16 cellular contexts compared by ENCODE assay signal in the genomic region with DNA sequence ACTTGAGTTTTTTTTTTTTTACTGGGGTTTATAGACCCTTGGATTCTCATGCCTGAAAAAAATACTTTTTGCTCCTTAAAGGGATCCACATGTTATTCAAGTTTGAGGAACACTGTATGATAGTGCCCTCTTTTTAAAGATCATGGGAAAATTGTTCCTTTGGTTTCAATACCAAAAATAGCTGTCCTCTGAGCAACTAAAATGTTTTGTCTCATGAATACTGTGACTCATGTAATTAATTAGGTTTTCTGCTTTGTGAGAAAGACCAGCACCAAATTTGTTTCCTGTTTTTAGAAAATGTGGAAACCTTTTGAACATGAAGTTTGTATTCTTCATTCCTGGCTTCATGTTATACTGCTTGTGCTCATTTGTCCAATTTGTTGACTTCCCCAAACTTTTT.
A peak's percentile ranks its signal among the peaks of the same experiment; 100 is the strongest.
DNase-seq lines count a peak whose midpoint lies in the region; ATAC-seq, FAIRE-seq and TF ChIP-seq lines count a peak whose summit lies in the region.
"Had no signal": no experiment of that assay in that cellular context is flagged by ENCODE, and none has a peak within 500 bp of the region (broad histone marks: within the 10 kb centered on the region; RNA-seq: fewer than 3 reads in every experiment).

No MANE protein-coding gene starts in this region.

- peaks cover 8% of the 10 kb centered on the region for H3K4me1 ChIP-seq in mammary epithelial cell (ENCODE audit: insufficient read depth, low read length)
- no peaks in the 10 kb centered on the region for H3K4me1 ChIP-seq in kidney (ENCODE audit: control insufficient read depth in 1 of 2, insufficient read depth in 1 of 2, low read depth in 1 of 2, low read length in 2 of 2)
- H3K4me1 ChIP-seq in vagina = no peaks in the 10 kb centered on the region
- H3K4me1 ChIP-seq: BLaER1, lower lobe of right lung, parathyroid adenoma had no signal

- peaks cover 6% of the 10 kb centered on the region for H3K36me3 ChIP-seq in mammary epithelial cell (ENCODE audit: insufficient read depth, low read length)
- H3K36me3 ChIP-seq in kidney (ENCODE audit: control insufficient read depth in 1 of 2, insufficient read depth in 2 of 2, low read length in 2 of 2) = no peaks in the 10 kb centered on the region
- H3K36me3 ChIP-seq in vagina = no peaks in the 10 kb centered on the region
- H3K36me3 ChIP-seq: lower lobe of right lung, suprapubic skin had no signal

- no peak for TF ChIP-seq POLR2A in vagina (IDR thresholded peaks at IDR 0.05)

- no peak for TF ChIP-seq CTCF in mammary epithelial cell (conservative IDR thresholded peaks at IDR 0.05 in 1 of 2, IDR thresholded peaks at IDR 0.05 in 1 of 2; ENCODE audit: extremely low read depth in 1 of 2, insufficient read depth in 1 of 2, low read depth in 1 of 2, low read length in 2 of 2)
- no peak for TF ChIP-seq CTCF in kidney (IDR thresholded peaks at IDR 0.05; ENCODE audit: borderline replicate concordance, extremely low read depth, insufficient read depth)
- no peak for TF ChIP-seq CTCF in vagina (IDR thresholded peaks at IDR 0.05)

- peak; percentile 64 for FAIRE-seq in kidney (lab: Jason Lieb, UNC)
- FAIRE-seq: TTC549 had no signal

- H3K9me3 ChIP-seq in mammary epithelial cell (replicated peaks; ENCODE audit: insufficient read depth, low read length) (no peaks in the 10 kb centered on the region), kidney (ENCODE audit: control insufficient read depth in 1 of 2, low read length in 2 of 2) (no peaks in the 10 kb centered on the region), vagina (no peaks in the 10 kb centered on the region)
- H3K9me3 ChIP-seq: BLaER1, gastroesophageal sphincter, lower lobe of right lung, suprapubic skin had no signal

- H2AFZ ChIP-seq in mammary epithelial cell (ENCODE audit: low read depth, low read length) = no peak overlapping the region
- H2AFZ ChIP-seq: parathyroid adenoma, PC-9 had no signal

- H3K4me3 ChIP-seq in mammary epithelial cell (replicated peaks in 1 of 3; ENCODE audit: insufficient read depth in 1 of 3, low read depth in 2 of 3, low read length in 3 of 3) = no peak overlapping the region
- H3K4me3 ChIP-seq in kidney (ENCODE audit: low read length in 2 of 2) = no peak overlapping the region
- H3K4me3 ChIP-seq in vagina = no peak overlapping the region
- H3K4me3 ChIP-seq: BLaER1, gastroesophageal sphincter, lower lobe of right lung, PC-9, suprapubic skin had no signal

- H3K27me3 ChIP-seq in mammary epithelial cell (ENCODE audit: insufficient read depth, low read length) = no peaks in the 10 kb centered on the region
- no peaks in the 10 kb centered on the region for H3K27me3 ChIP-seq in vagina
- H3K27me3 ChIP-seq: BLaER1, gastroesophageal sphincter, suprapubic skin had no signal

- H3K4me2 ChIP-seq in mammary epithelial cell (ENCODE audit: insufficient read depth, low read depth, low read length) = peak overlapping the region; percentile 36
- H3K4me2 ChIP-seq: BLaER1, PC-9 had no signal

- H4K20me1 ChIP-seq in mammary epithelial cell (ENCODE audit: insufficient read depth, low read length) = no peaks in the 10 kb centered on the region
- H4K20me1 ChIP-seq: BLaER1 had no signal

- dilution Hi-C loops in mammary epithelial cell (cut with HindIII; ENCODE audit: low sequenced_read_pairs) = no loop called here

- ATAC-seq in stimulated activated naive CD8-positive, alpha-beta T cell treated with anti-CD3 and anti-CD28 coated beads, Interleukin-15, Interleukin-2, amounts not matched to agents 100 U/mL and 50 U/mL, for 24 hours = no peak
- ATAC-seq: gastroesophageal sphincter had no signal

- BruUV-seq in mammary epithelial cell (replicated peaks; lab: Mats Ljungman, UMichigan) = no TSS peak

- CTCF ChIA-PET in mammary epithelial cell (lab: Charles Lee; ENCODE audit: low non-redundant PET) = no interaction called here

- in situ Hi-C loops in mammary epithelial cell (cut with MboI; ENCODE audit: low sequenced_read_pairs in 2 of 2) = no loop called here

- peak overlapping the region; percentile 87 for H3K27ac ChIP-seq in mammary epithelial cell (ENCODE audit: insufficient read depth, low read depth, low read length)
- no peak overlapping the region for H3K27ac ChIP-seq in kidney (ENCODE audit: low read depth in 2 of 2, low read length in 2 of 2)
- no peak overlapping the region for H3K27ac ChIP-seq in vagina
- H3K27ac ChIP-seq: BLaER1, lower lobe of right lung, parathyroid adenoma, PC-9 had no signal

- H3K9ac ChIP-seq in mammary epithelial cell (ENCODE audit: insufficient read depth, low read length) = peak overlapping the region; percentile 5
- H3K9ac ChIP-seq in kidney (ENCODE audit: low read length in 2 of 2) = no peak overlapping the region
- H3K9ac ChIP-seq: BLaER1, parathyroid adenoma had no signal

- DNase-seq in AG08395 (ENCODE audit: low spot score) (peak; percentile 79), M059J (ENCODE audit: low read depth) (peak; percentile 77), mammary epithelial cell (peak; percentile 83), kidney (no peak), vagina (ENCODE audit: extremely low spot score in 2 of 2) (no peak), NCI-H526 treated with DMSO at 0.1 percent for 48 hours (lab: John Stamatoyannopoulos, UW) (no peak)
- DNase-seq in activated naive CD4-positive, alpha-beta T cell treated with anti-CD3 and anti-CD28 coated beads, Interleukin-2, amount 50 U/mL, for 16 hours = no peak
- no peak for DNase-seq in stimulated activated naive CD8-positive, alpha-beta T cell treated with anti-CD3 and anti-CD28 coated beads, Interleukin-15, Interleukin-2, amounts not matched to agents 100 U/mL and 50 U/mL, for 24 hours
- DNase-seq: activated CD8-positive, alpha-beta memory T cell treated with anti-CD3 and anti-CD28 coated beads, Interleukin-2, amount 50 U/mL, for 48 hours; lower lobe of right lung had no signal

- intact Hi-C loops in mammary epithelial cell (cut with micrococcal nuclease) = loop anchor here (5.0 kb wide), 1 partner anchor 126 kb away; the partner anchor contains the start of gene SH3RF1
- intact Hi-C loops in kidney (cut with DNase I) = no loop called here
- intact Hi-C loops in vagina (cut with DNase I) = no loop called here

- H3K79me2 ChIP-seq in mammary epithelial cell (ENCODE audit: insufficient read depth, low read length) = no peaks in the 10 kb centered on the region
- H3K79me2 ChIP-seq: parathyroid adenoma had no signal

Comparison
In these comparisons a context has a peak if more than half of its experiments do, and no peak if none do; other contexts are left out.
1. DNase-seq: peak in AG08395 (single experiment), M059J (single experiment) and mammary epithelial cell (single experiment); none in kidney (single experiment), vagina (0 of 2), NCI-H526 treated with DMSO at 0.1 percent for 48 hours (single experiment), activated naive CD4-positive, alpha-beta T cell treated with anti-CD3 and anti-CD28 coated beads, Interleukin-2, amount 50 U/mL, for 16 hours (single experiment) and stimulated activated naive CD8-positive, alpha-beta T cell treated with anti-CD3 and anti-CD28 coated beads, Interleukin-15, Interleukin-2, amounts not matched to agents 100 U/mL and 50 U/mL, for 24 hours (single experiment).